ENCODE assay signal across 1 cellular context in genomic region chr22:22179858-22180257, GRCh38.
TF ChIP-seq lines count a peak whose summit lies in the region.

No MANE protein-coding gene starts in this region.

TF ChIP-seq in K562, 482 proteins besides CTCF, POLR2A, EP300 and RAD21 (continued from another document):
- TF ChIP-seq GABPB2 (CRISPR knock-in tag; conservative IDR thresholded peaks at IDR 0.05) = no peak
- TF ChIP-seq ZNF586 (CRISPR knock-in tag; conservative IDR thresholded peaks at IDR 0.05) = 0 out of 2 replicates have a peak, but pooled peaks have one; percentile 28
- no peak for TF ChIP-seq ZC3H4 (CRISPR knock-in tag; IDR thresholded peaks at IDR 0.05; ENCODE audit: borderline replicate concordance)
- TF ChIP-seq SRSF7 (optimal IDR thresholded peaks at IDR 0.05; ENCODE audit: low read depth, low read length) = no peak
- 0 out of 2 replicates have a peak, but pooled peaks have one; percentile 46 for TF ChIP-seq CBFB (CRISPR knock-in tag; IDR thresholded peaks at IDR 0.05)
- TF ChIP-seq ZNF133 (CRISPR knock-in tag; IDR thresholded peaks at IDR 0.05) = no peak
- TF ChIP-seq E2F4 (CRISPR knock-in tag; IDR thresholded peaks at IDR 0.05; ENCODE audit: low read depth) = no peak
- TF ChIP-seq SRF (CRISPR knock-in tag; IDR thresholded peaks at IDR 0.05) = peak in 1 of 2 experiments; percentile 52; a peak in 1 of 4 replicates
- peak; percentile 26 for TF ChIP-seq KDM5B (IDR thresholded peaks at IDR 0.05; ENCODE audit: insufficient replicate concordance, low read depth, low read length)
- TF ChIP-seq HMBOX1 (IDR thresholded peaks at IDR 0.05) = no peak
- no peak for TF ChIP-seq RERE (CRISPR knock-in tag; IDR thresholded peaks at IDR 0.05; ENCODE audit: borderline replicate concordance)
- no peak for TF ChIP-seq ELK1 (CRISPR knock-in tag; IDR thresholded peaks at IDR 0.05)
- no peak for TF ChIP-seq MYNN (IDR thresholded peaks at IDR 0.05)
- TF ChIP-seq MYNN (CRISPR knock-in tag; IDR thresholded peaks at IDR 0.05) = 0 out of 2 replicates have a peak, but pooled peaks have one; percentile 27
- no peak for TF ChIP-seq ARID1B (IDR thresholded peaks at IDR 0.05)
- no peak for TF ChIP-seq PTRF (tag; IDR thresholded peaks at IDR 0.05)
- TF ChIP-seq THAP12 (CRISPR knock-in tag; IDR thresholded peaks at IDR 0.05) = no peak
- TF ChIP-seq AFF4 (CRISPR knock-in tag; IDR thresholded peaks at IDR 0.05) = no peak
- no peak for TF ChIP-seq E2F6 (IDR thresholded peaks at IDR 0.05; ENCODE audit: borderline replicate concordance in 1 of 2, extremely low read depth in 1 of 2, insufficient read depth in 1 of 2, insufficient read length in 1 of 2, low read depth in 1 of 2, low read length in 1 of 2, poor library complexity in 1 of 2, severe bottlenecking in 1 of 2)
- no peak for TF ChIP-seq MYC (IDR thresholded peaks at IDR 0.05; ENCODE audit: low read depth, low read length)
- TF ChIP-seq MYC (CRISPR knock-in tag; IDR thresholded peaks at IDR 0.05; ENCODE audit: borderline replicate concordance, low read depth) = 0 out of 2 replicates have a peak, but pooled peaks have one; percentile 16
- TF ChIP-seq GMEB1 (CRISPR knock-in tag; IDR thresholded peaks at IDR 0.05) = no peak
TF ChIP-seq in K562: peak in this region for 7.
